1 cellular context compared by ENCODE assay signal in genomic region chr1:150629115-150629928, GRCh38.
TF ChIP-seq lines count a peak whose summit lies in the region.

Gene ENSA (minus strand): TSS chr1:150629612. CDS start chr1:150629470, 142 bp downstream.

TF ChIP-seq in HEK293, 187 proteins besides CTCF, POLR2A, EP300 and RAD21 (continued from another document and continues in another):
- no peak for TF ChIP-seq PRDM4 (tag by site-specific recombination; IDR thresholded peaks at IDR 0.05)
- no peak for TF ChIP-seq OVOL3 (tag by site-specific recombination; IDR thresholded peaks at IDR 0.05)
- TF ChIP-seq ZNF777 (tag by site-specific recombination; IDR thresholded peaks at IDR 0.05; ENCODE audit: borderline replicate concordance): no peak
- no peak for TF ChIP-seq ZNF112 (tag by site-specific recombination; IDR thresholded peaks at IDR 0.05)
- peak; percentile 39; the same call in 1 of the 2 replicates for TF ChIP-seq KLF8 (tag by site-specific recombination; IDR thresholded peaks at IDR 0.05)
- TF ChIP-seq SP3 (tag by site-specific recombination; IDR thresholded peaks at IDR 0.05): peak; percentile 80
- peak; percentile 53 for TF ChIP-seq ZBTB17 (tag by site-specific recombination; IDR thresholded peaks at IDR 0.05)
- TF ChIP-seq ATF2 (tag by site-specific recombination; IDR thresholded peaks at IDR 0.05; ENCODE audit: low read depth): peak; percentile 100
- TF ChIP-seq SALL2 (tag by site-specific recombination; IDR thresholded peaks at IDR 0.05; ENCODE audit: borderline replicate concordance): no peak
- no peak for TF ChIP-seq ZSCAN4 (tag by site-specific recombination; IDR thresholded peaks at IDR 0.05)
- TF ChIP-seq ZNF221 (tag by site-specific recombination; IDR thresholded peaks at IDR 0.05; ENCODE audit: borderline replicate concordance): no peak
- no peak for TF ChIP-seq ZNF175 (tag by site-specific recombination; IDR thresholded peaks at IDR 0.05)
- no peak for TF ChIP-seq REST (tag by site-specific recombination; IDR thresholded peaks at IDR 0.05)
- no peak for TF ChIP-seq ZNF513 (tag by site-specific recombination; IDR thresholded peaks at IDR 0.05)
- TF ChIP-seq ZNF391 (tag by site-specific recombination; IDR thresholded peaks at IDR 0.05; ENCODE audit: borderline replicate concordance, low read depth): peak; percentile 13; the same call in 1 of the 2 replicates
- TF ChIP-seq ZFP3 (tag by site-specific recombination; IDR thresholded peaks at IDR 0.05; ENCODE audit: low read depth): no peak
- peak; percentile 52 for TF ChIP-seq ZBTB48 (tag by site-specific recombination; IDR thresholded peaks at IDR 0.05)
- 0 out of 2 replicates have a peak, but pooled peaks have one; percentile 49 for TF ChIP-seq KLF16 (tag by site-specific recombination; IDR thresholded peaks at IDR 0.05)
- TF ChIP-seq ZNF394 (tag by site-specific recombination; IDR thresholded peaks at IDR 0.05; ENCODE audit: borderline replicate concordance): peak; percentile 28; the same call in 1 of the 2 replicates
- TF ChIP-seq ZFHX2 (tag by site-specific recombination; conservative IDR thresholded peaks at IDR 0.05): no peak
- TF ChIP-seq ZNF10 (tag by site-specific recombination; IDR thresholded peaks at IDR 0.05): peak; percentile 94
- TF ChIP-seq ZNF16 (tag by site-specific recombination; IDR thresholded peaks at IDR 0.05; ENCODE audit: low read depth): no peak
- TF ChIP-seq ZNF341 (tag by site-specific recombination; IDR thresholded peaks at IDR 0.05; ENCODE audit: low read depth): peak; percentile 30; the same call in 1 of the 2 replicates
- no peak for TF ChIP-seq PRDM6 (tag by site-specific recombination; IDR thresholded peaks at IDR 0.05)
- no peak for TF ChIP-seq ZNF510 (tag by site-specific recombination; IDR thresholded peaks at IDR 0.05; ENCODE audit: insufficient replicate concordance)
- peak; percentile 32; the same call in 1 of the 2 replicates for TF ChIP-seq ZNF76 (tag by site-specific recombination; IDR thresholded peaks at IDR 0.05; ENCODE audit: borderline replicate concordance, low read depth)
- no peak for TF ChIP-seq ZNF488 (tag by site-specific recombination; IDR thresholded peaks at IDR 0.05)
- no peak for TF ChIP-seq ZNF596 (tag by site-specific recombination; IDR thresholded peaks at IDR 0.05)
- peak; percentile 94 for TF ChIP-seq GLIS2 (tag by site-specific recombination; IDR thresholded peaks at IDR 0.05)
- TF ChIP-seq ZNF2 (tag by site-specific recombination; IDR thresholded peaks at IDR 0.05): 0 out of 2 replicates have a peak, but pooled peaks have one; percentile 57
- TF ChIP-seq SP2 (tag by site-specific recombination; IDR thresholded peaks at IDR 0.05): peak; percentile 99
- no peak for TF ChIP-seq ELK4 (IDR thresholded peaks at IDR 0.05; ENCODE audit: borderline replicate concordance, low read depth, low read length)
- TF ChIP-seq KLF17 (tag by site-specific recombination; IDR thresholded peaks at IDR 0.05): 0 out of 2 replicates have a peak, but pooled peaks have one; percentile 46
- no peak for TF ChIP-seq ZNF404 (tag by site-specific recombination; IDR thresholded peaks at IDR 0.05)
- no peak for TF ChIP-seq ZNF416 (tag by site-specific recombination; IDR thresholded peaks at IDR 0.05)
- no peak for TF ChIP-seq ZNF239 (tag by site-specific recombination; IDR thresholded peaks at IDR 0.05)
- TF ChIP-seq ZNF701 (tag by site-specific recombination; IDR thresholded peaks at IDR 0.05): no peak
- TF ChIP-seq ZNF585B (tag by site-specific recombination; IDR thresholded peaks at IDR 0.05): no peak
- TF ChIP-seq ZBTB8A (tag by site-specific recombination; IDR thresholded peaks at IDR 0.05): peak; percentile 29
- TF ChIP-seq ZNF146 (tag by site-specific recombination; IDR thresholded peaks at IDR 0.05): no peak
- TF ChIP-seq ZNF350 (tag by site-specific recombination; IDR thresholded peaks at IDR 0.05): no peak
- TF ChIP-seq PRDM1 (tag by site-specific recombination; IDR thresholded peaks at IDR 0.05): no peak
- peak; percentile 98 for TF ChIP-seq PBX3 (CRISPR knock-in tag; IDR thresholded peaks at IDR 0.05)
- TF ChIP-seq ZNF707 (tag by site-specific recombination; IDR thresholded peaks at IDR 0.05): no peak
- TF ChIP-seq YY1 (tag by site-specific recombination; IDR thresholded peaks at IDR 0.05): peak; percentile 90
- TF ChIP-seq ZNF837 (tag by site-specific recombination; IDR thresholded peaks at IDR 0.05): no peak
- no peak for TF ChIP-seq ZNF747 (tag by site-specific recombination; IDR thresholded peaks at IDR 0.05)
- no peak for TF ChIP-seq ZNF184 (tag by site-specific recombination; IDR thresholded peaks at IDR 0.05)
- no peak for TF ChIP-seq ZNF621 (tag by site-specific recombination; IDR thresholded peaks at IDR 0.05)
- TF ChIP-seq KLF7 (tag by site-specific recombination; IDR thresholded peaks at IDR 0.05; ENCODE audit: borderline replicate concordance): no peak
- no peak for TF ChIP-seq ZNF514 (tag by site-specific recombination; IDR thresholded peaks at IDR 0.05)
- TF ChIP-seq ZNF366 (tag by site-specific recombination; conservative IDR thresholded peaks at IDR 0.05): peak; percentile 75
- no peak for TF ChIP-seq ZNF302 (tag by site-specific recombination; IDR thresholded peaks at IDR 0.05; ENCODE audit: low read depth)
- peak; percentile 99 for TF ChIP-seq ZBTB21 (tag by site-specific recombination; IDR thresholded peaks at IDR 0.05)
